In genomic region chr1:37807555-37808368, GRCh38 we compare ENCODE assay signal across 8 cellular contexts. TPM values are rescaled to one million over a fixed set of nuclear protein-coding genes. Genes with fewer than 3 reads are reported as not detected.
A peak's percentile ranks its signal among the peaks of the same experiment; 100 is the strongest.
DNase-seq lines count a peak whose midpoint lies in the region; ATAC-seq and TF ChIP-seq lines count a peak whose summit lies in the region.

Gene C1orf122, plus strand, starts transcription at chr1:37807790. Its CDS starts 615 bp downstream, at chr1:37808405.
Gene YRDC, minus strand, starts transcription at chr1:37808208. Its CDS starts 28 bp downstream, at chr1:37808180.

- DNase-seq in Daoy (ENCODE audit: low read depth) (peak; percentile 97), H4 (ENCODE audit: low spot score) (peak; percentile 89), M059J (ENCODE audit: low read depth) (peak; percentile 93), fibroblast of the aortic adventitia (ENCODE audit: low read depth) (peak; percentile 88)
- DNase-seq in activated effector memory CD4-positive, alpha-beta T cell treated with anti-CD3 and anti-CD28 coated beads, Interleukin-2, amount 50 U/mL, for 16 hours: peak; percentile 98
- peak; percentile 96 for DNase-seq in stimulated activated naive CD8-positive, alpha-beta T cell treated with anti-CD3 and anti-CD28 coated beads, Interleukin-15, Interleukin-2, amounts not matched to agents 100 U/mL and 50 U/mL, for 24 hours

- peak; percentile 95 for ATAC-seq in stimulated activated naive CD8-positive, alpha-beta T cell treated with anti-CD3 and anti-CD28 coated beads, Interleukin-15, Interleukin-2, amounts not matched to agents 100 U/mL and 50 U/mL, for 24 hours

- TF ChIP-seq CTCF in fibroblast of the aortic adventitia (IDR thresholded peaks at IDR 0.05; ENCODE audit: insufficient read depth, low read length) (no peak), nephron (IDR thresholded peaks at IDR 0.05; ENCODE audit: unreplicated experiment in 3 of 3) (no peak)

- no peaks in the 10 kb centered on the region for H3K27me3 Mint-ChIP-seq in nephron (ENCODE audit: low read depth)

- H3K36me3 Mint-ChIP-seq in nephron (ENCODE audit: low read depth): peaks cover 32% of the 10 kb centered on the region

- H3K9me3 Mint-ChIP-seq in nephron: no peaks in the 10 kb centered on the region

- H3K4me3 Mint-ChIP-seq in nephron: peak within 1 kb of the TSS; percentile 95 to 97 (median 96)

- peak within 1 kb of the TSS; percentile 93 to 99 (median 96) for H3K27ac Mint-ChIP-seq in nephron

- peaks cover 17% of the 10 kb centered on the region for H3K4me1 Mint-ChIP-seq in nephron

- peak; percentile 80 for TF ChIP-seq POLR2A in Raji (IDR thresholded peaks at IDR 0.05; ENCODE audit: insufficient read depth, low read depth, low read length)

- H3K4me3 ChIP-seq in fibroblast of the aortic adventitia (ENCODE audit: low read depth, low read length): peak within 1 kb of the TSS; percentile 92

RNA-seq across cellular contexts. Expression of gene C1orf122, which starts in this region (rescaled TPM):
- total RNA-seq in Daoy (2014; rRNA removed; shearing (Covaris generic)): 54.1 and 60.5 TPM in 2 replicates
- 27.2 and 42.2 TPM in 2 replicates for total RNA-seq in H4 (2014; rRNA removed; shearing (Covaris generic))
- total RNA-seq in M059J (2014; rRNA removed; shearing (Covaris generic)): 63.3 and 69.5 TPM in 2 replicates
- total RNA-seq in fibroblast of the aortic adventitia (ENCODE audit: low replicate concordance): 14.5 and 24.0 TPM in 2 replicates

RNA-seq across cellular contexts. Expression of gene YRDC, which starts in this region (rescaled TPM):
- total RNA-seq in Daoy (2014; rRNA removed; shearing (Covaris generic)): 86.3 and 89.0 TPM in 2 replicates
- total RNA-seq in H4 (2014; rRNA removed; shearing (Covaris generic)): 29.2 and 32.7 TPM in 2 replicates
- 32.8 and 36.3 TPM in 2 replicates for total RNA-seq in M059J (2014; rRNA removed; shearing (Covaris generic))
- 3.1 and 8.9 TPM in 2 replicates for total RNA-seq in fibroblast of the aortic adventitia (ENCODE audit: low replicate concordance)

Comparison
In these comparisons a context has a peak if more than half of its experiments do, and no peak if none do; other contexts are left out.
1. Peak in every context shown above with its lines: DNase-seq, ATAC-seq and H3K4me3 ChIP-seq.